39 cellular contexts compared by ENCODE assay signal in the genomic region with DNA sequence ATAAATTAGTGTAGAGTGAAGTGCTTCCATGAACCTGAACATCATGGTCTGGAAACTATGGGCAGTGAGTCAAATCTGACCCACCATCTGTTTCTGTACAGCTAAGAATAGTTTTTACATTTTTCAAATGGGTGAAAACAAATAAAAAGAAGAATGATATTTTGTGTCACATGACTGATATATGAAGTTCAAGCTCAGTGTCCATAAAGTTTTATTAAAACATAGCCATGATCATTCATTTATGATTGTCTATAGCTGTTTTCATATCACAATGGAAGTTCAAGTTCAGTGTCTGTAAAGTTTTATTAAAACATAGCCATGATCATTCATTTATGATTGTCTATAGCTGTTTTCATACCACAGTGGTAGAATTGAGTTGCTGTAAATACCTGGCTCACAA. TPM values are rescaled to one million over a fixed set of nuclear protein-coding genes. Genes with fewer than 3 reads are reported as not detected.
"Had no signal": no experiment of that assay in that cellular context is flagged by ENCODE, and none has a peak within 500 bp of the region (broad histone marks: within the 10 kb centered on the region; RNA-seq: fewer than 3 reads in every experiment).

No MANE protein-coding gene starts in this region.

- H3K27me3 ChIP-seq: MG63 had no signal

- H3K9ac ChIP-seq: KMS-11 had no signal

- DNase-seq: Karpas-422, Kasumi-1, MG63, MM.1S, MV-4-11, NCI-H1048, NCI-H1092, NCI-H1092 treated with DMSO at 0.1 percent for 48 hours, NCI-H1105, NCI-H1105 treated with DMSO at 0.1 percent for 48 hours, NCI-H1417, NCI-H1417 treated with DMSO at 0.1 percent for 48 hours, NCI-H1436, NCI-H1436 treated with DMSO at 0.1 percent for 48 hours, NCI-H146, NCI-H1694, NCI-H1694 treated with DMSO at 0.1 percent for 48 hours, NCI-H187, NCI-H187 treated with DMSO at 0.1 percent for 48 hours, NCI-H1930, NCI-H2029, NCI-H2029 treated with DMSO at 0.1 percent for 48 hours, NCI-H2081, NCI-H2081 treated with DMSO at 0.1 percent for 48 hours, NCI-H2107, NCI-H2171, NCI-H2171 treated with DMSO at 0.1 percent for 48 hours, NCI-H2227 treated with DMSO at 0.1 percent for 48 hours, NCI-H226, NCI-H345, NCI-H446, NCI-H446 treated with DMSO at 0.1 percent for 48 hours, NCI-H510A, NCI-H510A treated with DMSO at 0.1 percent for 48 hours had no signal

- H3K27ac ChIP-seq: KMS-11 had no signal

- H3K4me3 ChIP-seq: MG63 had no signal

- H3K36me3 ChIP-seq: MG63 had no signal

- H3K4me2 ChIP-seq: KMS-11 had no signal

RNA-seq across cellular contexts. Expression of a gene that starts 45.9 kb away (rescaled TPM):
- total RNA-seq: M059J had no signal

RNA-seq across cellular contexts. Expression of a gene that starts 57.9 kb away (rescaled TPM):
- total RNA-seq: LHCN-M2, M059J, MCF 10A, NCI-H460 had no signal
